In genomic region chr11:59669611-59670009, GRCh38 we compare ENCODE assay signal across 8 cellular contexts. TPM values are rescaled to one million over a fixed set of nuclear protein-coding genes. Genes with fewer than 3 reads are reported as not detected.
A peak's percentile ranks its signal among the peaks of the same experiment; 100 is the strongest.
DNase-seq lines count a peak whose midpoint lies in the region; ATAC-seq, FAIRE-seq and TF ChIP-seq lines count a peak whose summit lies in the region.

No MANE protein-coding gene starts in this region.

- no peaks in the 10 kb centered on the region for H3K9me2 ChIP-seq in MM.1S (replicated peaks; ENCODE audit: insufficient read depth, low read length)

- H3K27ac ChIP-seq in MM.1S (ENCODE audit: low read length) = peak overlapping the region; percentile 76; the same call in 1 of the 2 replicates
- H3K27ac ChIP-seq in HepG2 (ENCODE audit: extremely low read length, insufficient read depth, low read length) = peak overlapping the region; percentile 83
- peak overlapping the region; percentile 97 to 99 (median 98) for H3K27ac ChIP-seq in stomach

- peak overlapping the region; percentile 78 for H2AFZ ChIP-seq in MM.1S (ENCODE audit: low read length)
- no peak overlapping the region for H2AFZ ChIP-seq in HepG2 (ENCODE audit: low read length)

- H3K4me1 Mint-ChIP-seq in central memory CD8-positive, alpha-beta T cell = peaks cover 32% of the 10 kb centered on the region

- H3K4me3 Mint-ChIP-seq in central memory CD8-positive, alpha-beta T cell = peak overlapping the region; percentile 93

- no peaks in the 10 kb centered on the region for H3K27me3 Mint-ChIP-seq in central memory CD8-positive, alpha-beta T cell

- peak overlapping the region; percentile 77 for H3K4me3 ChIP-seq in MM.1S (ENCODE audit: low read length)
- H3K4me3 ChIP-seq in HepG2 (replicated peaks in 1 of 3; ENCODE audit: insufficient read depth in 1 of 3, low read depth in 2 of 3, low read length in 3 of 3) = peak overlapping the region; percentile 56 to 87 (median 76)
- H3K4me3 ChIP-seq in stomach = peak overlapping the region; percentile 80 to 92 (median 90)

- TF ChIP-seq POLR2A in HepG2 (IDR thresholded peaks at IDR 0.05; ENCODE audit: insufficient read depth in 1 of 2, low read depth in 2 of 2, low read length in 2 of 2) (no peak), stomach (IDR thresholded peaks at IDR 0.05) (no peak)

- H3K9ac ChIP-seq in MM.1S (ENCODE audit: low read length) (peak overlapping the region; percentile 80; the same call in 1 of the 2 replicates), HepG2 (ENCODE audit: insufficient read depth, low read depth, low read length) (peak overlapping the region; percentile 84)

- 2% methylated on average over 15 of the region's 22 CpGs for WGBS in HepG2 (ENCODE audit: low lambda C conversion rate)
- 2 to 6% (median 4%) methylated on average over 20 to 22 of the region's 22 CpGs for WGBS in stomach, 5 donors

- H3K4me1 ChIP-seq in MM.1S (ENCODE audit: low read length) (peaks cover 20% of the 10 kb centered on the region), HepG2 (ENCODE audit: insufficient read depth, low read length) (peaks cover 39% of the 10 kb centered on the region), stomach (peaks cover 19 to 47% (median 36%) of the 10 kb centered on the region in 4 donors)

- H3K27ac Mint-ChIP-seq in central memory CD8-positive, alpha-beta T cell (ENCODE audit: low read depth) = peak overlapping the region; percentile 98

- DNase-seq in SKM-1 treated with dmso at 0.1 percent for 144 hours (lab: John Stamatoyannopoulos, UW; ENCODE audit: unreplicated experiment) (peak; percentile 30), SKM-1 (lab: John Stamatoyannopoulos, UW; ENCODE audit: unreplicated experiment) (no peak), MM.1S (no peak), HepG2 (ENCODE audit: low spot score) (no peak), stomach (peak; percentile 34)
- DNase-seq in central memory CD8-positive, alpha-beta T cell (ENCODE audit: low spot score in 2 of 2) = no peak
- no peak for DNase-seq in stimulated activated CD4-positive, alpha-beta T cell treated with anti-CD3 and anti-CD28 coated beads, Interleukin-4, amount 100 ng/mL, for 1 hour

- no peak for FAIRE-seq in HepG2 (lab: Jason Lieb, UNC)

- in situ Hi-C loops in HepG2 (cut with HindIII; ENCODE audit: extremely low pct_ligation_motif_present, low pct_unique_long_range_greater_than_20kb) = loop anchor here (5.0 to 10.0 kb wide), 2 partner anchors 112 to 135 kb away; no protein-coding TSS in a partner anchor

- peaks cover 36% of the 10 kb centered on the region for H3K79me2 ChIP-seq in MM.1S (ENCODE audit: low read length)
- peaks cover 22% of the 10 kb centered on the region for H3K79me2 ChIP-seq in HepG2 (ENCODE audit: insufficient read depth, low read length)

- H3K36me3 Mint-ChIP-seq in central memory CD8-positive, alpha-beta T cell (ENCODE audit: insufficient read depth) = peaks cover 26% of the 10 kb centered on the region

- TSS peak; percentile 96 for BruUV-seq in HepG2 (replicated peaks; lab: Mats Ljungman, UMichigan)

- H3K9me3 ChIP-seq in MM.1S (replicated peaks; ENCODE audit: insufficient read depth, low read length) = no peaks in the 10 kb centered on the region
- H3K9me3 ChIP-seq in HepG2 (ENCODE audit: low read length) = no peaks in the 10 kb centered on the region
- H3K9me3 ChIP-seq in stomach = no peaks in the 10 kb centered on the region

- H4K20me1 ChIP-seq in MM.1S (ENCODE audit: insufficient read depth, low read length) (no peaks in the 10 kb centered on the region), HepG2 (ENCODE audit: insufficient read depth, low read length) (no peaks in the 10 kb centered on the region; the same call in 1 of the 2 replicates)

- H3K36me3 ChIP-seq in MM.1S (replicated peaks; ENCODE audit: insufficient read depth, low read length) (peaks cover 4% of the 10 kb centered on the region; the same call in 1 of the 2 replicates), HepG2 (replicated peaks in 1 of 2; ENCODE audit: control insufficient read depth in 1 of 2, insufficient read depth in 2 of 2, low read length in 2 of 2) (peaks cover 3 to 19% of the 10 kb centered on the region in 2 experiments), stomach (peaks cover 5 to 22% (median 21%) of the 10 kb centered on the region in 4 donors)

- peak overlapping the region; percentile 74 for H3K4me2 ChIP-seq in MM.1S (ENCODE audit: low read depth, low read length)
- H3K4me2 ChIP-seq in HepG2 (ENCODE audit: low read depth, low read length) = peak overlapping the region; percentile 90

- no peak for ATAC-seq in central memory CD8-positive, alpha-beta T cell (replicated peaks; ENCODE audit: extremely low read depth, poor library complexity, severe bottlenecking)
- peak; percentile 16 for ATAC-seq in HepG2
- ATAC-seq in HG03432 (IDR thresholded peaks at IDR 0.05; ENCODE audit: unreplicated experiment) = no peak

- POLR2A ChIA-PET in HepG2 (lab: Yijun Ruan, JAX) = interaction anchor here (0.6 to 3.0 kb wide), 17 partner anchors 10 to 1186 kb away, joined by 3 to 42 read pairs (median 4); partner anchors contain the start of genes OSBP and PTGDR2

- TF ChIP-seq EP300 in HepG2 (IDR thresholded peaks at IDR 0.05; ENCODE audit: low read depth in 2 of 2, low read length in 2 of 2) = no peak
- TF ChIP-seq EP300 in HepG2 (CRISPR knock-in tag; IDR thresholded peaks at IDR 0.05; ENCODE audit: borderline replicate concordance) = no peak
- no peak for TF ChIP-seq EP300 in stomach (IDR thresholded peaks at IDR 0.05)

- CTCF ChIA-PET in HepG2 (lab: Yijun Ruan, JAX; ENCODE audit: low intra/inter-chr PET ratio, low total read pairs) = interaction anchor here (1.1 kb wide), 1 partner anchor 11 kb away, joined by 3 read pairs; no protein-coding TSS in a partner anchor

- H3K9me3 Mint-ChIP-seq in central memory CD8-positive, alpha-beta T cell = no peaks in the 10 kb centered on the region

- TF ChIP-seq CTCF in MM.1S (IDR thresholded peaks at IDR 0.05; ENCODE audit: low read length) (no peak), HepG2 (CRISPR knock-in tag; IDR thresholded peaks at IDR 0.05) (no peak), stomach (IDR thresholded peaks at IDR 0.05) (no peak)

- H3K27me3 ChIP-seq in MM.1S (replicated peaks; ENCODE audit: insufficient read depth, low read length) = no peaks in the 10 kb centered on the region
- no peaks in the 10 kb centered on the region; a peak in 1 of 5 replicates for H3K27me3 ChIP-seq in HepG2 (ENCODE audit: control insufficient read depth in 1 of 2, insufficient read depth in 2 of 2, low read length in 2 of 2)
- H3K27me3 ChIP-seq in stomach = no peaks in the 10 kb centered on the region

- intact Hi-C loops in HepG2 (cut with micrococcal nuclease; ENCODE audit: unreplicated experiment) = loop anchor here (1.0 to 10.0 kb wide), 3 partner anchors 53 to 135 kb away; no protein-coding TSS in a partner anchor
- intact Hi-C loops in stomach (cut with DNase I; ENCODE audit: low total_unique reads) = loop anchor here (10.0 kb wide), 1 partner anchor 125 kb away; no protein-coding TSS in a partner anchor

- H3F3A ChIP-seq in MM.1S (ENCODE audit: insufficient read depth, low read length) = no peaks in the 10 kb centered on the region

- TF ChIP-seq RAD21 in HepG2 (CRISPR knock-in tag; IDR thresholded peaks at IDR 0.05) = no peak

RNA-seq across cellular contexts. Expression of gene PATL1, which starts 0.8 kb away (rescaled TPM):
- total RNA-seq in HepG2 (2016; rRNA removed; fragmentation: Illumina TruSeq; extraction: Trizol) (12.9 and 16.6 TPM in 2 replicates), stomach (10 to 100 TPM in 3 of 5 donors, 1 to 10 TPM in 2; 7.5 to 16.7 (median 10.7) TPM)
- total RNA-seq in HepG2 (2016; cell fraction: cytosol; rRNA removed; fragmentation: Illumina TruSeq; extraction: Trizol; ENCODE audit: low read depth) = 2.9 and 3.1 TPM in 2 replicates
- total RNA-seq in HepG2 (2016; cell fraction: insoluble cytoplasmic fraction; rRNA removed; fragmentation: Illumina TruSeq; extraction: Trizol) = 12.2 and 14.6 TPM in 2 replicates
- total RNA-seq in HepG2 (2016; cell fraction: membrane; rRNA removed; fragmentation: Illumina TruSeq; extraction: Trizol) = 9.2 and 11.0 TPM in 2 replicates
- 14.6 and 19.5 TPM in 2 replicates for total RNA-seq in HepG2 (2016; cell fraction: nucleus; rRNA removed; fragmentation: Illumina TruSeq; extraction: Trizol)
- polyA plus RNA-seq in HepG2 (2011; rRNA removed) (24.0 and 26.8 TPM in 2 replicates), stomach (10 to 100 TPM in 1 of 3 donors, 1 to 10 TPM in 2; 8.0 to 15.9 (median 9.5) TPM)
- polyA plus RNA-seq in HepG2 (2011; cell fraction: cytosol; rRNA removed) = 17.8 and 24.5 TPM in 2 replicates
- polyA plus RNA-seq in HepG2 (2011; cell fraction: nucleus; rRNA removed) = 20.6 and 20.9 TPM in 2 replicates
- 22.2 and 27.3 TPM in 2 replicates for polyA plus RNA-seq in HepG2 (2012)
- polyA plus RNA-seq in HepG2 (2016; cell fraction: cytosol; fragmentation: Illumina TruSeq; extraction: Trizol; ENCODE audit: low read depth) = 3.0 and 3.3 TPM in 2 replicates
- polyA plus RNA-seq in HepG2 (2016; cell fraction: insoluble cytoplasmic fraction; fragmentation: Illumina TruSeq; extraction: Trizol; ENCODE audit: low read depth) = 32.0 and 38.3 TPM in 2 replicates
- polyA plus RNA-seq in HepG2 (2016; cell fraction: membrane; fragmentation: Illumina TruSeq; extraction: Trizol; ENCODE audit: low read depth) = 10.8 and 13.4 TPM in 2 replicates
- 30.7 and 32.8 TPM in 2 replicates for polyA plus RNA-seq in HepG2 (2016; cell fraction: nucleus; fragmentation: Illumina TruSeq; extraction: Trizol; ENCODE audit: insufficient read depth, low read depth)
- polyA minus RNA-seq in HepG2 (2011; rRNA and poly(A)+ RNA removed; ENCODE audit: low replicate concordance) = 18.9 and 34.4 TPM in 2 replicates
- 10.3 and 10.8 TPM in 2 replicates for polyA minus RNA-seq in HepG2 (2011; cell fraction: cytosol; rRNA and poly(A)+ RNA removed)
- 14.8 and 18.3 TPM in 2 replicates for polyA minus RNA-seq in HepG2 (2011; cell fraction: nucleus; rRNA and poly(A)+ RNA removed)

RNA-seq across cellular contexts. Expression of gene OR10V1, which starts 44.0 kb away (rescaled TPM):
- not detected in 2 replicates for total RNA-seq in HepG2 (2016; rRNA removed; fragmentation: Illumina TruSeq; extraction: Trizol)
- total RNA-seq in HepG2 (2016; cell fraction: cytosol; rRNA removed; fragmentation: Illumina TruSeq; extraction: Trizol; ENCODE audit: low read depth) = not detected in 2 replicates
- not detected in 2 replicates for total RNA-seq in HepG2 (2016; cell fraction: insoluble cytoplasmic fraction; rRNA removed; fragmentation: Illumina TruSeq; extraction: Trizol)
- not detected in 2 replicates for total RNA-seq in HepG2 (2016; cell fraction: membrane; rRNA removed; fragmentation: Illumina TruSeq; extraction: Trizol)
- not detected in 2 replicates for total RNA-seq in HepG2 (2016; cell fraction: nucleus; rRNA removed; fragmentation: Illumina TruSeq; extraction: Trizol)
- polyA plus RNA-seq in HepG2 (2011; rRNA removed) = not detected in 2 replicates
- not detected in 2 replicates for polyA plus RNA-seq in HepG2 (2011; cell fraction: cytosol; rRNA removed)
- polyA plus RNA-seq in HepG2 (2011; cell fraction: nucleus; rRNA removed) = not detected in 2 replicates
- not detected in 2 replicates for polyA plus RNA-seq in HepG2 (2012)
- not detected in 2 replicates for polyA plus RNA-seq in HepG2 (2016; cell fraction: cytosol; fragmentation: Illumina TruSeq; extraction: Trizol; ENCODE audit: low read depth)
- not detected in 2 replicates for polyA plus RNA-seq in HepG2 (2016; cell fraction: insoluble cytoplasmic fraction; fragmentation: Illumina TruSeq; extraction: Trizol; ENCODE audit: low read depth)
- polyA plus RNA-seq in HepG2 (2016; cell fraction: membrane; fragmentation: Illumina TruSeq; extraction: Trizol; ENCODE audit: low read depth) = not detected in 2 replicates
- not detected in 2 replicates for polyA plus RNA-seq in HepG2 (2016; cell fraction: nucleus; fragmentation: Illumina TruSeq; extraction: Trizol; ENCODE audit: insufficient read depth, low read depth)
- polyA minus RNA-seq in HepG2 (2011; rRNA and poly(A)+ RNA removed; ENCODE audit: low replicate concordance) = not detected in 2 replicates
- not detected in 2 replicates for polyA minus RNA-seq in HepG2 (2011; cell fraction: cytosol; rRNA and poly(A)+ RNA removed)
- not detected in 2 replicates for polyA minus RNA-seq in HepG2 (2011; cell fraction: nucleus; rRNA and poly(A)+ RNA removed)
- not detected for total RNA-seq in stomach
- not detected for polyA plus RNA-seq in stomach

RNA-seq across cellular contexts. Expression of gene OSBP, which starts 54.0 kb away (rescaled TPM):
- total RNA-seq in HepG2 (2016; rRNA removed; fragmentation: Illumina TruSeq; extraction: Trizol) (13.5 and 23.0 TPM in 2 replicates), stomach (10 to 100 TPM; 27.2 to 67.9 (median 33.3) TPM)
- 2.7 and 3.3 TPM in 2 replicates for total RNA-seq in HepG2 (2016; cell fraction: cytosol; rRNA removed; fragmentation: Illumina TruSeq; extraction: Trizol; ENCODE audit: low read depth)
- total RNA-seq in HepG2 (2016; cell fraction: insoluble cytoplasmic fraction; rRNA removed; fragmentation: Illumina TruSeq; extraction: Trizol) = 12.8 and 21.9 TPM in 2 replicates
- total RNA-seq in HepG2 (2016; cell fraction: membrane; rRNA removed; fragmentation: Illumina TruSeq; extraction: Trizol) = 9.1 and 9.5 TPM in 2 replicates
- 20.1 and 23.2 TPM in 2 replicates for total RNA-seq in HepG2 (2016; cell fraction: nucleus; rRNA removed; fragmentation: Illumina TruSeq; extraction: Trizol)
- polyA plus RNA-seq in HepG2 (2011; rRNA removed) (12.1 and 12.5 TPM in 2 replicates), stomach (10 to 100 TPM; 10.8 to 15.1 (median 14.2) TPM)
- 7.0 and 11.1 TPM in 2 replicates for polyA plus RNA-seq in HepG2 (2011; cell fraction: cytosol; rRNA removed)
- polyA plus RNA-seq in HepG2 (2011; cell fraction: nucleus; rRNA removed) = 12.1 and 14.0 TPM in 2 replicates
- 19.3 and 22.7 TPM in 2 replicates for polyA plus RNA-seq in HepG2 (2012)
- 1.6 and 1.8 TPM in 2 replicates for polyA plus RNA-seq in HepG2 (2016; cell fraction: cytosol; fragmentation: Illumina TruSeq; extraction: Trizol; ENCODE audit: low read depth)
- polyA plus RNA-seq in HepG2 (2016; cell fraction: insoluble cytoplasmic fraction; fragmentation: Illumina TruSeq; extraction: Trizol; ENCODE audit: low read depth) = 18.6 and 21.3 TPM in 2 replicates
- 3.9 and 4.6 TPM in 2 replicates for polyA plus RNA-seq in HepG2 (2016; cell fraction: membrane; fragmentation: Illumina TruSeq; extraction: Trizol; ENCODE audit: low read depth)
- polyA plus RNA-seq in HepG2 (2016; cell fraction: nucleus; fragmentation: Illumina TruSeq; extraction: Trizol; ENCODE audit: insufficient read depth, low read depth) = 22.7 and 22.9 TPM in 2 replicates
- 14.8 and 21.1 TPM in 2 replicates for polyA minus RNA-seq in HepG2 (2011; rRNA and poly(A)+ RNA removed; ENCODE audit: low replicate concordance)
- polyA minus RNA-seq in HepG2 (2011; cell fraction: cytosol; rRNA and poly(A)+ RNA removed) = 18.6 and 21.7 TPM in 2 replicates
- 26.3 and 27.6 TPM in 2 replicates for polyA minus RNA-seq in HepG2 (2011; cell fraction: nucleus; rRNA and poly(A)+ RNA removed)

Comparison
In these comparisons a context has a peak if more than half of its experiments do, and no peak if none do; other contexts are left out.
1. DNase-seq: peak in SKM-1 treated with dmso at 0.1 percent for 144 hours (single experiment) and stomach (single experiment); none in SKM-1 (single experiment), MM.1S (single experiment), central memory CD8-positive, alpha-beta T cell (0 of 2), HepG2 (single experiment) and stimulated activated CD4-positive, alpha-beta T cell treated with anti-CD3 and anti-CD28 coated beads, Interleukin-4, amount 100 ng/mL, for 1 hour (single experiment).
2. Peak in every context shown above with its lines, with median percentiles within 50 percentile points of each other: H3K27ac ChIP-seq and H3K4me3 ChIP-seq.